In genomic region chr13:62799038-62799535, GRCh38 we compare ENCODE assay signal across 32 cellular contexts.
"Had no signal": no experiment of that assay in that cellular context is flagged by ENCODE, and none has a peak within 500 bp of the region (broad histone marks: within the 10 kb centered on the region; RNA-seq: fewer than 3 reads in every experiment).

No MANE protein-coding gene starts in this region.

- H3K36me3 Mint-ChIP-seq: activated CD8-positive, alpha-beta memory T cell treated with anti-CD3 and anti-CD28 coated beads, Interleukin-2, amount 10 ng/mL, durations not matched to agents 7 days and 5 days; activated naive CD4-positive, alpha-beta T cell treated with anti-CD3 and anti-CD28 coated beads, Interleukin-2, amount 10 ng/mL, durations not matched to agents 7 days and 5 days; activated naive CD8-positive, alpha-beta T cell had no signal

- ATAC-seq: activated CD8-positive, alpha-beta memory T cell treated with anti-CD3 and anti-CD28 coated beads, Interleukin-2, amount 10 ng/mL, durations not matched to agents 7 days and 5 days; activated naive CD8-positive, alpha-beta T cell treated with anti-CD3 and anti-CD28 coated beads, Interleukin-2, amount 50 U/mL, for 24 hours; Panc1; SK-N-SH treated with all-trans-retinoic acid at 6 μM for 48 hours had no signal

- DNase-seq: activated CD4-positive, alpha-beta memory T cell treated with anti-CD3 and anti-CD28 coated beads, Interleukin-2, amount 10 ng/mL, durations not matched to agents 7 days and 5 days; activated CD4-positive, alpha-beta T cell treated with anti-CD3 and anti-CD28 coated beads for 1 hour; activated CD4-positive, alpha-beta T cell treated with anti-CD3 and anti-CD28 coated beads for 48 hours; activated CD4-positive, CD25-positive, alpha-beta regulatory T cell; activated CD8-positive, alpha-beta memory T cell treated with anti-CD3 and anti-CD28 coated beads for 24 hours; activated CD8-positive, alpha-beta memory T cell treated with anti-CD3 and anti-CD28 coated beads, Interleukin-2, amount 10 ng/mL, durations not matched to agents 7 days and 5 days; activated CD8-positive, alpha-beta memory T cell treated with anti-CD3 and anti-CD28 coated beads, Interleukin-2, amount 50 U/mL, for 48 hours; activated effector memory CD4-positive, alpha-beta T cell treated with Interleukin-2 at 50 U/mL for 16 hours; activated naive CD4-positive, alpha-beta T cell treated with anti-CD3 and anti-CD28 coated beads, Interleukin-2, amount 10 ng/mL, durations not matched to agents 7 days and 5 days; activated naive CD8-positive, alpha-beta T cell treated with anti-CD3 and anti-CD28 coated beads, Interleukin-2, amount 50 U/mL, for 24 hours; activated T-cell treated with anti-CD3 and anti-CD28 coated beads, Interleukin-2, amount 50 U/mL, for 48 hours; anterior cingulate cortex; brain microvascular endothelial cell; Kasumi-1; KBM-7; MM.1S; MV-4-11; NCI-H1092; NCI-H1436 treated with DMSO at 0.1 percent for 48 hours; NCI-H1694 treated with DMSO at 0.1 percent for 48 hours; NCI-H2029; NCI-H345; NCI-H524 treated with DMSO at 0.1 percent for 48 hours; SIG-M5; SW 1271; T-helper 1 cell; T-helper 2 cell; T-helper 9 cell; WERI-Rb-1 had no signal

- H3K9me3 Mint-ChIP-seq: activated naive CD8-positive, alpha-beta T cell treated with anti-CD3 and anti-CD28 coated beads, Interleukin-2, amount 50 U/mL, for 24 hours had no signal

- H3K36me3 ChIP-seq: brain microvascular endothelial cell, WERI-Rb-1 had no signal

- H3K27me3 Mint-ChIP-seq: activated CD4-positive, alpha-beta memory T cell treated with anti-CD3 and anti-CD28 coated beads, Interleukin-2, amount 10 ng/mL, durations not matched to agents 7 days and 5 days; activated CD8-positive, alpha-beta memory T cell treated with anti-CD3 and anti-CD28 coated beads, Interleukin-2, amount 10 ng/mL, durations not matched to agents 7 days and 5 days; activated naive CD4-positive, alpha-beta T cell treated with anti-CD3 and anti-CD28 coated beads, Interleukin-2, amount 10 ng/mL, durations not matched to agents 7 days and 5 days; activated naive CD8-positive, alpha-beta T cell; activated naive CD8-positive, alpha-beta T cell treated with anti-CD3 and anti-CD28 coated beads, Interleukin-2, amount 50 U/mL, for 24 hours had no signal

- H3K27ac Mint-ChIP-seq: activated CD4-positive, alpha-beta memory T cell treated with anti-CD3 and anti-CD28 coated beads, Interleukin-2, amount 10 ng/mL, durations not matched to agents 7 days and 5 days; activated CD8-positive, alpha-beta memory T cell treated with anti-CD3 and anti-CD28 coated beads, Interleukin-2, amount 10 ng/mL, durations not matched to agents 7 days and 5 days; activated naive CD4-positive, alpha-beta T cell treated with anti-CD3 and anti-CD28 coated beads, Interleukin-2, amount 10 ng/mL, durations not matched to agents 7 days and 5 days; activated naive CD8-positive, alpha-beta T cell; activated naive CD8-positive, alpha-beta T cell treated with anti-CD3 and anti-CD28 coated beads, Interleukin-2, amount 50 U/mL, for 24 hours had no signal

- H3K27ac ChIP-seq: brain microvascular endothelial cell, WERI-Rb-1 had no signal

- H3K4me3 Mint-ChIP-seq: activated CD4-positive, alpha-beta memory T cell treated with anti-CD3 and anti-CD28 coated beads, Interleukin-2, amount 10 ng/mL, durations not matched to agents 7 days and 5 days; activated CD8-positive, alpha-beta memory T cell treated with anti-CD3 and anti-CD28 coated beads, Interleukin-2, amount 10 ng/mL, durations not matched to agents 7 days and 5 days; activated naive CD4-positive, alpha-beta T cell treated with anti-CD3 and anti-CD28 coated beads, Interleukin-2, amount 10 ng/mL, durations not matched to agents 7 days and 5 days; activated naive CD8-positive, alpha-beta T cell; activated naive CD8-positive, alpha-beta T cell treated with anti-CD3 and anti-CD28 coated beads, Interleukin-2, amount 50 U/mL, for 24 hours had no signal

- H3K27me3 ChIP-seq: brain microvascular endothelial cell had no signal

- H3K4me1 Mint-ChIP-seq: activated CD4-positive, alpha-beta memory T cell treated with anti-CD3 and anti-CD28 coated beads, Interleukin-2, amount 10 ng/mL, durations not matched to agents 7 days and 5 days; activated CD8-positive, alpha-beta memory T cell treated with anti-CD3 and anti-CD28 coated beads, Interleukin-2, amount 10 ng/mL, durations not matched to agents 7 days and 5 days; activated naive CD4-positive, alpha-beta T cell treated with anti-CD3 and anti-CD28 coated beads, Interleukin-2, amount 10 ng/mL, durations not matched to agents 7 days and 5 days; activated naive CD8-positive, alpha-beta T cell treated with anti-CD3 and anti-CD28 coated beads, Interleukin-2, amount 50 U/mL, for 24 hours had no signal
